In genomic region chr18:69958422-69958821, GRCh38 we compare ENCODE assay signal across 10 cellular contexts. TPM values are rescaled to one million over a fixed set of nuclear protein-coding genes. Genes with fewer than 3 reads are reported as not detected.
DNase-seq lines count a peak whose midpoint lies in the region; ATAC-seq and TF ChIP-seq lines count a peak whose summit lies in the region.
"Had no signal": no experiment of that assay in that cellular context is flagged by ENCODE, and none has a peak within 500 bp of the region (broad histone marks: within the 10 kb centered on the region; RNA-seq: fewer than 3 reads in every experiment).

No MANE protein-coding gene starts in this region.

- H3K27ac ChIP-seq in SK-N-SH (ENCODE audit: low read depth in 2 of 2, low read length in 1 of 2) (no peak overlapping the region), left lung (no peak overlapping the region)
- H3K27ac ChIP-seq: thoracic aorta had no signal

- H3K4me1 ChIP-seq in SK-N-SH (ENCODE audit: control insufficient read depth in 1 of 2, insufficient read depth in 2 of 2, low read depth in 1 of 2, low read length in 1 of 2): no peaks in the 10 kb centered on the region
- peaks cover 0 to 4% of the 10 kb centered on the region in 2 donors for H3K4me1 ChIP-seq in left lung

- 98% methylated on average over 5 of the region's 5 CpGs for WGBS in SK-N-SH (ENCODE audit: low lambda C conversion rate)

- H3K9ac ChIP-seq in SK-N-SH: no peak overlapping the region

- H3K36me3 ChIP-seq in SK-N-SH (replicated peaks in 1 of 2; ENCODE audit: control insufficient read depth in 1 of 2, insufficient read depth in 2 of 2, low read length in 1 of 2) (no peaks in the 10 kb centered on the region), left lung (no peaks in the 10 kb centered on the region)
- H3K36me3 ChIP-seq: thoracic aorta had no signal

- H2AFZ ChIP-seq in SK-N-SH (ENCODE audit: low read depth): no peak overlapping the region

- intact Hi-C loops in left lung (cut with DNase I): no loop called here

- no peak overlapping the region for H3K4me2 ChIP-seq in SK-N-SH

- POLR2A ChIA-PET in SK-N-SH (lab: Yijun Ruan, JAX): no interaction called here

- H3K79me2 ChIP-seq in SK-N-SH (ENCODE audit: insufficient read depth): no peaks in the 10 kb centered on the region

- H3K4me3 ChIP-seq in SK-N-SH (ENCODE audit: low read depth in 2 of 2, low read length in 1 of 2) (no peak overlapping the region), left lung (no peak overlapping the region)
- H3K4me3 ChIP-seq: skin epidermis, thoracic aorta had no signal

- no peaks in the 10 kb centered on the region for H3F3A ChIP-seq in SK-N-SH (replicated peaks; ENCODE audit: insufficient read depth)

- peak; percentile 85 to 86 for ATAC-seq in activated T-cell treated with anti-CD3 and anti-CD28 coated beads, Interleukin-2, amount 50 U/mL, for 72 hours (replicated peaks in 1 of 2)
- ATAC-seq in GM21737 (IDR thresholded peaks at IDR 0.05; ENCODE audit: unreplicated experiment) (peak; percentile 44), HG03460 (IDR thresholded peaks at IDR 0.05; ENCODE audit: unreplicated experiment) (peak; percentile 36), left lung (no peak)
- ATAC-seq in stimulated activated naive B cell treated with anti-CD40 and anti-IgM and Interleukin-4, amounts not matched to agents 10 μg/mL and 1 μg/mL and 100 μg/mL, for 72 hours (replicated peaks): peak; percentile 87 to 89

- H3K9me3 Mint-ChIP-seq in activated T-cell treated with anti-CD3 and anti-CD28 coated beads, Interleukin-2, amount 50 U/mL, for 72 hours: no peaks in the 10 kb centered on the region
- H3K9me3 Mint-ChIP-seq in stimulated activated naive B cell treated with anti-CD40 and anti-IgM and Interleukin-4, amounts not matched to agents 10 μg/mL and 1 μg/mL and 100 μg/mL, for 72 hours: no peaks in the 10 kb centered on the region

- no peak overlapping the region for H3K4me3 Mint-ChIP-seq in activated T-cell treated with anti-CD3 and anti-CD28 coated beads, Interleukin-2, amount 50 U/mL, for 72 hours
- H3K4me3 Mint-ChIP-seq in stimulated activated naive B cell treated with anti-CD40 and anti-IgM and Interleukin-4, amounts not matched to agents 10 μg/mL and 1 μg/mL and 100 μg/mL, for 72 hours: no peak overlapping the region

- TF ChIP-seq CTCF in SK-N-SH (IDR thresholded peaks at IDR 0.05): no peak
- no peak for TF ChIP-seq CTCF in left lung (IDR thresholded peaks at IDR 0.05)

- no peaks in the 10 kb centered on the region for H3K9me3 ChIP-seq in SK-N-SH
- H3K9me3 ChIP-seq in left lung: no peaks in the 10 kb centered on the region
- H3K9me3 ChIP-seq: thoracic aorta had no signal

- H3K27me3 Mint-ChIP-seq in activated T-cell treated with anti-CD3 and anti-CD28 coated beads, Interleukin-2, amount 50 U/mL, for 72 hours (ENCODE audit: low read depth): no peaks in the 10 kb centered on the region
- H3K27me3 Mint-ChIP-seq in stimulated activated naive B cell treated with anti-CD40 and anti-IgM and Interleukin-4, amounts not matched to agents 10 μg/mL and 1 μg/mL and 100 μg/mL, for 72 hours: no peaks in the 10 kb centered on the region

- TF ChIP-seq EP300 in SK-N-SH (IDR thresholded peaks at IDR 0.05; ENCODE audit: borderline replicate concordance in 1 of 2, low read depth in 1 of 2, low read length in 1 of 2): no peak

- no peaks in the 10 kb centered on the region for H4K20me1 ChIP-seq in SK-N-SH (ENCODE audit: insufficient read depth)

- peaks cover 2% of the 10 kb centered on the region in 2 donors for H3K36me3 Mint-ChIP-seq in activated T-cell treated with anti-CD3 and anti-CD28 coated beads, Interleukin-2, amount 50 U/mL, for 72 hours (ENCODE audit: insufficient read depth in 2 of 2)
- peaks cover 4 to 12% of the 10 kb centered on the region in 2 donors for H3K36me3 Mint-ChIP-seq in stimulated activated naive B cell treated with anti-CD40 and anti-IgM and Interleukin-4, amounts not matched to agents 10 μg/mL and 1 μg/mL and 100 μg/mL, for 72 hours

- no peaks in the 10 kb centered on the region for H3K9me2 ChIP-seq in SK-N-SH

- no peak for TF ChIP-seq RAD21 in SK-N-SH (IDR thresholded peaks at IDR 0.05; ENCODE audit: low read length)

- DNase-seq in activated T-cell treated with anti-CD3 and anti-CD28 coated beads, Interleukin-2, amount 50 U/mL, for 72 hours: peak; percentile 58 to 63
- DNase-seq in activated T-cell treated with anti-CD3 and anti-CD28 coated beads, Interleukin-2, amount 50 U/mL, for 1 hour: no peak
- peak; percentile 44 for DNase-seq in stimulated activated naive B cell treated with anti-CD40 and anti-IgM and Interleukin-4, amounts not matched to agents 10 μg/mL and 1 μg/mL and 100 μg/mL, for 72 hours
- DNase-seq in ureter (ENCODE audit: low spot score): no peak
- DNase-seq in SK-N-SH: no peak
- no peak for DNase-seq in left lung

- H3K4me1 Mint-ChIP-seq in activated T-cell treated with anti-CD3 and anti-CD28 coated beads, Interleukin-2, amount 50 U/mL, for 72 hours (ENCODE audit: low read depth): peaks cover 1% of the 10 kb centered on the region
- H3K4me1 Mint-ChIP-seq in stimulated activated naive B cell treated with anti-CD40 and anti-IgM and Interleukin-4, amounts not matched to agents 10 μg/mL and 1 μg/mL and 100 μg/mL, for 72 hours: peaks cover 14 to 19% of the 10 kb centered on the region in 2 donors

- H3K27ac Mint-ChIP-seq in activated T-cell treated with anti-CD3 and anti-CD28 coated beads, Interleukin-2, amount 50 U/mL, for 72 hours: no peak overlapping the region
- H3K27ac Mint-ChIP-seq in stimulated activated naive B cell treated with anti-CD40 and anti-IgM and Interleukin-4, amounts not matched to agents 10 μg/mL and 1 μg/mL and 100 μg/mL, for 72 hours: peak overlapping the region; percentile 10

- H3K27me3 ChIP-seq in SK-N-SH (ENCODE audit: insufficient read depth): no peaks in the 10 kb centered on the region
- no peaks in the 10 kb centered on the region for H3K27me3 ChIP-seq in left lung

- CTCF ChIA-PET in SK-N-SH (lab: Yijun Ruan, JAX): no interaction called here

TF ChIP-seq in SK-N-SH, 30 proteins besides CTCF, POLR2A, EP300 and RAD21:
- TF ChIP-seq FOXM1 (IDR thresholded peaks at IDR 0.05; ENCODE audit: low read depth): no peak
- TF ChIP-seq GABPA (IDR thresholded peaks at IDR 0.05; ENCODE audit: low read depth): no peak

RNA-seq across cellular contexts. Expression of gene CD226, which starts 10.7 kb away (rescaled TPM):
- total RNA-seq in activated T-cell treated with anti-CD3 and anti-CD28 coated beads, Interleukin-2, amount 50 U/mL, for 72 hours: 10 to 100 TPM; 73.7 to 81.8 TPM
- total RNA-seq in ureter (2.4 TPM), left lung (1 to 10 TPM; 2.9 to 4.6 TPM)
- polyA plus RNA-seq in SK-N-SH (2012; rRNA removed): 0.31 and 0.56 TPM in 2 replicates
- 0.37 and 0.44 TPM in 2 replicates for polyA plus RNA-seq in SK-N-SH (2012; cell fraction: cytosol; rRNA removed)
- polyA plus RNA-seq in SK-N-SH (2012; cell fraction: nucleus; rRNA removed): 0.65 and 1.1 TPM in 2 replicates

Comparison
In these comparisons a context has a peak if more than half of its experiments do, and no peak if none do; other contexts are left out.
1. DNase-seq: peak in activated T-cell treated with anti-CD3 and anti-CD28 coated beads, Interleukin-2, amount 50 U/mL, for 72 hours (2 of 2) and stimulated activated naive B cell treated with anti-CD40 and anti-IgM and Interleukin-4, amounts not matched to agents 10 μg/mL and 1 μg/mL and 100 μg/mL, for 72 hours (single experiment); none in activated T-cell treated with anti-CD3 and anti-CD28 coated beads, Interleukin-2, amount 50 U/mL, for 1 hour (single experiment), ureter (single experiment), SK-N-SH (single experiment) and left lung (0 of 2).
2. RNA of gene CD226, which starts 10.7 kb away (total RNA-seq): 73.7 to 81.8 TPM in activated T-cell treated with anti-CD3 and anti-CD28 coated beads, Interleukin-2, amount 50 U/mL, for 72 hours; 2.9 to 4.6 TPM in left lung and 2.4 TPM in ureter (single experiment); every median in the first group is over 10 times any median in the second.